In genomic region chr7:142375710-142376313, GRCh38 we compare ENCODE assay signal across 8 cellular contexts.
DNase-seq lines count a peak whose midpoint lies in the region; ATAC-seq and TF ChIP-seq lines count a peak whose summit lies in the region.

No MANE protein-coding gene starts in this region.

- H3K27me3 Mint-ChIP-seq in activated naive CD4-positive, alpha-beta T cell treated with anti-CD3 and anti-CD28 coated beads, Interleukin-2, amount 10 ng/mL, durations not matched to agents 7 days and 5 days, result peaks cover 36% of the 10 kb centered on the region
- H3K27me3 Mint-ChIP-seq in stimulated activated naive CD8-positive, alpha-beta T cell treated with anti-CD3 and anti-CD28 coated beads, Interleukin-15, Interleukin-2, amounts not matched to agents 100 ng/mL and 50 ng/mL, for 24 hours, result peaks cover 8% of the 10 kb centered on the region

- no peaks in the 10 kb centered on the region for H3K9me3 ChIP-seq in esophagus squamous epithelium

- no peaks in the 10 kb centered on the region for H3K36me3 ChIP-seq in esophagus squamous epithelium

- H3K4me1 ChIP-seq in esophagus squamous epithelium, result peaks cover 7 to 44% (median 12%) of the 10 kb centered on the region in 3 donors

- no peaks in the 10 kb centered on the region for H3K36me3 Mint-ChIP-seq in activated naive CD4-positive, alpha-beta T cell treated with anti-CD3 and anti-CD28 coated beads, Interleukin-2, amount 10 ng/mL, durations not matched to agents 7 days and 5 days
- H3K36me3 Mint-ChIP-seq in stimulated activated naive CD8-positive, alpha-beta T cell treated with anti-CD3 and anti-CD28 coated beads, Interleukin-15, Interleukin-2, amounts not matched to agents 100 ng/mL and 50 ng/mL, for 24 hours (ENCODE audit: low read depth), result no peaks in the 10 kb centered on the region

- no peaks in the 10 kb centered on the region for H3K4me1 Mint-ChIP-seq in activated naive CD4-positive, alpha-beta T cell treated with anti-CD3 and anti-CD28 coated beads, Interleukin-2, amount 10 ng/mL, durations not matched to agents 7 days and 5 days
- H3K4me1 Mint-ChIP-seq in stimulated activated naive CD8-positive, alpha-beta T cell treated with anti-CD3 and anti-CD28 coated beads, Interleukin-15, Interleukin-2, amounts not matched to agents 100 ng/mL and 50 ng/mL, for 24 hours (ENCODE audit: low read depth), result no peaks in the 10 kb centered on the region

- ATAC-seq in GM18498 (IDR thresholded peaks at IDR 0.05; ENCODE audit: unreplicated experiment) (no peak), HG03342 (IDR thresholded peaks at IDR 0.05; ENCODE audit: unreplicated experiment) (no peak)

- peak overlapping the region; percentile 9 for H3K4me3 Mint-ChIP-seq in activated naive CD4-positive, alpha-beta T cell treated with anti-CD3 and anti-CD28 coated beads, Interleukin-2, amount 10 ng/mL, durations not matched to agents 7 days and 5 days
- no peak overlapping the region for H3K4me3 Mint-ChIP-seq in stimulated activated naive CD8-positive, alpha-beta T cell treated with anti-CD3 and anti-CD28 coated beads, Interleukin-15, Interleukin-2, amounts not matched to agents 100 ng/mL and 50 ng/mL, for 24 hours

- WGBS in esophagus squamous epithelium, 2 donors, result 19 to 53% methylated on average over 1 to 4 of the region's 4 CpGs

- H3K27ac ChIP-seq in esophagus squamous epithelium, result peak overlapping the region; percentile 49 to 73 (median 58)

- H3K27ac Mint-ChIP-seq in activated naive CD4-positive, alpha-beta T cell treated with anti-CD3 and anti-CD28 coated beads, Interleukin-2, amount 10 ng/mL, durations not matched to agents 7 days and 5 days, result peak overlapping the region; percentile 25
- peak overlapping the region; percentile 32 for H3K27ac Mint-ChIP-seq in stimulated activated naive CD8-positive, alpha-beta T cell treated with anti-CD3 and anti-CD28 coated beads, Interleukin-15, Interleukin-2, amounts not matched to agents 100 ng/mL and 50 ng/mL, for 24 hours

- no peaks in the 10 kb centered on the region for H3K9me3 Mint-ChIP-seq in activated naive CD4-positive, alpha-beta T cell treated with anti-CD3 and anti-CD28 coated beads, Interleukin-2, amount 10 ng/mL, durations not matched to agents 7 days and 5 days
- H3K9me3 Mint-ChIP-seq in stimulated activated naive CD8-positive, alpha-beta T cell treated with anti-CD3 and anti-CD28 coated beads, Interleukin-15, Interleukin-2, amounts not matched to agents 100 ng/mL and 50 ng/mL, for 24 hours, result no peaks in the 10 kb centered on the region

- intact Hi-C loops in esophagus squamous epithelium (cut with DNase I), result no loop called here

- CTCF ChIA-PET in activated naive CD4-positive, alpha-beta T cell treated with anti-CD3 and anti-CD28 coated beads, Interleukin-2, amount 10 ng/mL, durations not matched to agents 7 days and 5 days (lab: Charles Lee), result interaction anchor here (0.7 to 2.3 kb wide), 9 partner anchors 8 to 110 kb away, joined by 3 to 8 read pairs (median 4); no protein-coding TSS in a partner anchor

- no peaks in the 10 kb centered on the region for H3K27me3 ChIP-seq in esophagus squamous epithelium

- no peak for TF ChIP-seq POLR2A in esophagus squamous epithelium (IDR thresholded peaks at IDR 0.05)

- peak; percentile 38 for DNase-seq in activated naive CD4-positive, alpha-beta T cell treated with anti-CD3 and anti-CD28 coated beads, Interleukin-2, amount 10 ng/mL, durations not matched to agents 7 days and 5 days
- no peak for DNase-seq in activated naive CD4-positive, alpha-beta T cell (lab: John Stamatoyannopoulos, UW)
- DNase-seq in OCI-M1 (lab: John Stamatoyannopoulos, UW), result peak; percentile 20
- DNase-seq in esophagus squamous epithelium (lab: John Stamatoyannopoulos, UW), result no peak
- DNase-seq in hippocampal formation (lab: John Stamatoyannopoulos, UW), result no peak

- H3K4me3 ChIP-seq in esophagus squamous epithelium, result no peak overlapping the region

- TF ChIP-seq CTCF in esophagus squamous epithelium (IDR thresholded peaks at IDR 0.05), result peak in 4 of 6 experiments; percentile 10 to 46 (median 27)

Comparison
In these comparisons a context has a peak if more than half of its experiments do, and no peak if none do; other contexts are left out.
1. DNase-seq: peak in activated naive CD4-positive, alpha-beta T cell treated with anti-CD3 and anti-CD28 coated beads, Interleukin-2, amount 10 ng/mL, durations not matched to agents 7 days and 5 days (single experiment) and OCI-M1 (single experiment); none in activated naive CD4-positive, alpha-beta T cell (0 of 4), esophagus squamous epithelium (single experiment) and hippocampal formation (0 of 2).